ENCODE assay signal across 9 cellular contexts in genomic region chr5:142059304-142059940, GRCh38. TPM values are rescaled to one million over a fixed set of nuclear protein-coding genes. Genes with fewer than 3 reads are reported as not detected.
DNase-seq lines count a peak whose midpoint lies in the region; ATAC-seq and TF ChIP-seq lines count a peak whose summit lies in the region.
"Had no signal": no experiment of that assay in that cellular context is flagged by ENCODE, and none has a peak within 500 bp of the region (broad histone marks: within the 10 kb centered on the region; RNA-seq: fewer than 3 reads in every experiment).

No MANE protein-coding gene starts in this region.

- H3K4me1 ChIP-seq in mammary epithelial cell (ENCODE audit: insufficient read depth, low read length) (peaks cover 22% of the 10 kb centered on the region), left ventricle myocardium inferior (peaks cover 28% of the 10 kb centered on the region)

- no peaks in the 10 kb centered on the region for H3K9me3 Mint-ChIP-seq in MCF 10A (ENCODE audit: unreplicated experiment)
- no peaks in the 10 kb centered on the region for H3K9me3 Mint-ChIP-seq in WTC11

- H3K4me3 Mint-ChIP-seq in MCF 10A (ENCODE audit: unreplicated experiment): no peak overlapping the region
- no peak overlapping the region for H3K4me3 Mint-ChIP-seq in WTC11

- in situ Hi-C loops in mammary epithelial cell (cut with MboI; ENCODE audit: low sequenced_read_pairs in 2 of 2): no loop called here

- H3K27ac Mint-ChIP-seq in MCF 10A (ENCODE audit: low read depth, unreplicated experiment): no peak overlapping the region
- H3K27ac Mint-ChIP-seq in WTC11: no peak overlapping the region

- H3K36me3 Mint-ChIP-seq in MCF 10A (ENCODE audit: insufficient read depth, unreplicated experiment): peaks cover 10% of the 10 kb centered on the region
- no peaks in the 10 kb centered on the region for H3K36me3 Mint-ChIP-seq in WTC11

- CTCF ChIA-PET in MCF 10A (lab: Yijun Ruan, JAX): interaction anchor here (1.0 to 1.2 kb wide), 2 partner anchors 34 to 44 kb away, joined by 3 to 4 read pairs; no protein-coding TSS in a partner anchor
- CTCF ChIA-PET in mammary epithelial cell (lab: Charles Lee; ENCODE audit: low non-redundant PET): no interaction called here
- CTCF ChIA-PET in WTC11 (lab: Charles Lee): no interaction called here
- CTCF ChIA-PET in GM10248 (lab: Yijun Ruan, JAX): no interaction called here

- 100% methylated on average over 1 of the region's 1 CpG for WGBS in mammary epithelial cell (ENCODE audit: low coverage, missing lambda C conversion rate)

- H3K27me3 ChIP-seq in mammary epithelial cell (ENCODE audit: insufficient read depth, low read length): no peaks in the 10 kb centered on the region
- no peaks in the 10 kb centered on the region for H3K27me3 ChIP-seq in left ventricle myocardium inferior (ENCODE audit: low read depth)

- no peak overlapping the region for H3K4me2 ChIP-seq in mammary epithelial cell (ENCODE audit: insufficient read depth, low read depth, low read length)

- H2AFZ ChIP-seq in mammary epithelial cell (ENCODE audit: low read depth, low read length): no peak overlapping the region

- POLR2A ChIA-PET in MCF 10A (lab: Yijun Ruan, JAX): interaction anchor here (0.6 to 6.8 kb wide), 7 partner anchors 35 to 1917 kb away, joined by 3 to 63 read pairs (median 6); partner anchors contain the start of genes GNPDA1, NDFIP1 and RNF14
- POLR2A ChIA-PET in WTC11 (lab: Charles Lee): no interaction called here
- POLR2A ChIA-PET in GM10248 (lab: Yijun Ruan, JAX): no interaction called here

- intact Hi-C loops in MCF 10A (cut with micrococcal nuclease) (loop anchor here (5.0 kb wide), 1 partner anchor 42 kb away; no protein-coding TSS in a partner anchor), mammary epithelial cell (cut with micrococcal nuclease) (no loop called here), left ventricle myocardium inferior (cut with micrococcal nuclease) (no loop called here)

- H3K9me3 ChIP-seq in mammary epithelial cell (replicated peaks; ENCODE audit: insufficient read depth, low read length): no peaks in the 10 kb centered on the region
- no peaks in the 10 kb centered on the region for H3K9me3 ChIP-seq in left ventricle myocardium inferior (replicated peaks)

- H4K20me1 ChIP-seq in mammary epithelial cell (ENCODE audit: insufficient read depth, low read length): no peaks in the 10 kb centered on the region

- H3K4me1 Mint-ChIP-seq in MCF 10A (ENCODE audit: insufficient read depth, unreplicated experiment) (peaks cover 24% of the 10 kb centered on the region), WTC11 (peaks cover 33% of the 10 kb centered on the region)

- dilution Hi-C loops in mammary epithelial cell (cut with HindIII; ENCODE audit: low sequenced_read_pairs): no loop called here

- H3K36me3 ChIP-seq in mammary epithelial cell (ENCODE audit: insufficient read depth, low read length) (no peaks in the 10 kb centered on the region), left ventricle myocardium inferior (no peaks in the 10 kb centered on the region)

- no peak overlapping the region for H3K9ac ChIP-seq in mammary epithelial cell (ENCODE audit: insufficient read depth, low read length)

- no peaks in the 10 kb centered on the region for H3K79me2 ChIP-seq in mammary epithelial cell (ENCODE audit: insufficient read depth, low read length)

- H3K27me3 Mint-ChIP-seq in MCF 10A (ENCODE audit: insufficient read depth, unreplicated experiment) (no peaks in the 10 kb centered on the region), WTC11 (ENCODE audit: low read depth) (no peaks in the 10 kb centered on the region)

- BruUV-seq in MCF 10A (replicated peaks; lab: Mats Ljungman, UMichigan): no TSS peak
- BruUV-seq in mammary epithelial cell (replicated peaks; lab: Mats Ljungman, UMichigan): no TSS peak

- ATAC-seq in WTC11: peak; percentile 68
- no peak for ATAC-seq in GM21367 (IDR thresholded peaks at IDR 0.05; ENCODE audit: unreplicated experiment)
- no peak for ATAC-seq in GM21619 (IDR thresholded peaks at IDR 0.05; ENCODE audit: unreplicated experiment)
- ATAC-seq in HG02610 (IDR thresholded peaks at IDR 0.05; ENCODE audit: unreplicated experiment): no peak

- TF ChIP-seq CTCF in MCF 10A (IDR thresholded peaks at IDR 0.05; ENCODE audit: unreplicated experiment): no peak
- TF ChIP-seq CTCF in mammary epithelial cell (conservative IDR thresholded peaks at IDR 0.05 in 1 of 2, IDR thresholded peaks at IDR 0.05 in 1 of 2; ENCODE audit: extremely low read depth in 1 of 2, insufficient read depth in 1 of 2, low read depth in 1 of 2, low read length in 2 of 2): no peak
- TF ChIP-seq CTCF in WTC11 (IDR thresholded peaks at IDR 0.05): no peak
- peak; percentile 42 for TF ChIP-seq CTCF in left ventricle myocardium inferior (IDR thresholded peaks at IDR 0.05; ENCODE audit: borderline replicate concordance)
- no peak for TF ChIP-seq CTCF in GM10248 (IDR thresholded peaks at IDR 0.05; ENCODE audit: control extremely low read depth, extremely low read depth, low read depth, missing control alignments)

- H3K27ac ChIP-seq in mammary epithelial cell (ENCODE audit: insufficient read depth, low read depth, low read length): no peak overlapping the region
- H3K27ac ChIP-seq in left ventricle myocardium inferior (replicated peaks): no peak overlapping the region

- DNase-seq in MCF 10A (ENCODE audit: unreplicated experiment): peak; percentile 53
- no peak for DNase-seq in mammary epithelial cell
- peak; percentile 17 for DNase-seq in WTC11 (ENCODE audit: low spot score)
- DNase-seq in left ventricle myocardium inferior: no peak
- DNase-seq in GM10248 (ENCODE audit: extremely low spot score): no peak
- DNase-seq: stimulated activated CD8-positive, alpha-beta memory T cell treated with anti-CD3 and anti-CD28 coated beads, Interleukin-4, amount 100 ng/mL, for 48 hours had no signal

- H3K4me3 ChIP-seq in mammary epithelial cell (replicated peaks in 1 of 3; ENCODE audit: insufficient read depth in 1 of 3, low read depth in 2 of 3, low read length in 3 of 3) (no peak overlapping the region), left ventricle myocardium inferior (no peak overlapping the region)

TF ChIP-seq in WTC11, 78 proteins besides CTCF, POLR2A, EP300 and RAD21 (continues in another document):
- TF ChIP-seq PRDM15 (CRISPR knock-in tag; IDR thresholded peaks at IDR 0.05) (no peak), ZNF232 (CRISPR knock-in tag; IDR thresholded peaks at IDR 0.05) (no peak), OVOL2 (CRISPR knock-in tag; IDR thresholded peaks at IDR 0.05; ENCODE audit: borderline replicate concordance) (no peak), FOXP4 (CRISPR knock-in tag; IDR thresholded peaks at IDR 0.05) (no peak), ZNF416 (CRISPR knock-in tag; IDR thresholded peaks at IDR 0.05) (no peak)

RNA-seq across cellular contexts. Expression of gene GNPDA1, which starts 46.6 kb away (rescaled TPM):
- total RNA-seq in MCF 10A (2022): 36.1 and 60.9 TPM in 2 replicates
- total RNA-seq in mammary epithelial cell: 10 to 100 TPM; 29.0 to 77.2 TPM
- polyA plus RNA-seq in mammary epithelial cell: 26.8 TPM
- 71.6 TPM for polyA minus RNA-seq in mammary epithelial cell
- 54.8 to 67.3 TPM (median 62.9 TPM) in 3 replicates for total RNA-seq in WTC11 (2021)
- 24.3 TPM for total RNA-seq in left ventricle myocardium inferior

RNA-seq across cellular contexts. Expression of gene NDFIP1, which starts 49.2 kb away (rescaled TPM):
- 50.8 and 61.6 TPM in 2 replicates for total RNA-seq in MCF 10A (2022)
- 100 to 1,000 TPM in 1 of 2 donors, 10 to 100 TPM in 1; 40.4 to 120 TPM for total RNA-seq in mammary epithelial cell
- polyA plus RNA-seq in mammary epithelial cell: 19.1 TPM
- polyA minus RNA-seq in mammary epithelial cell: 6.6 TPM
- total RNA-seq in WTC11 (2021): 26.4 to 27.6 TPM (median 26.6 TPM) in 3 replicates
- total RNA-seq in left ventricle myocardium inferior: 62.1 TPM

Comparison
In these comparisons a context has a peak if more than half of its experiments do, and no peak if none do; other contexts are left out.
1. DNase-seq: peak in MCF 10A (single experiment) and WTC11 (single experiment); none in mammary epithelial cell (single experiment), left ventricle myocardium inferior (single experiment) and GM10248 (single experiment).